Comparison of ENCODE assay signal across 12 cellular contexts in the genomic region with DNA sequence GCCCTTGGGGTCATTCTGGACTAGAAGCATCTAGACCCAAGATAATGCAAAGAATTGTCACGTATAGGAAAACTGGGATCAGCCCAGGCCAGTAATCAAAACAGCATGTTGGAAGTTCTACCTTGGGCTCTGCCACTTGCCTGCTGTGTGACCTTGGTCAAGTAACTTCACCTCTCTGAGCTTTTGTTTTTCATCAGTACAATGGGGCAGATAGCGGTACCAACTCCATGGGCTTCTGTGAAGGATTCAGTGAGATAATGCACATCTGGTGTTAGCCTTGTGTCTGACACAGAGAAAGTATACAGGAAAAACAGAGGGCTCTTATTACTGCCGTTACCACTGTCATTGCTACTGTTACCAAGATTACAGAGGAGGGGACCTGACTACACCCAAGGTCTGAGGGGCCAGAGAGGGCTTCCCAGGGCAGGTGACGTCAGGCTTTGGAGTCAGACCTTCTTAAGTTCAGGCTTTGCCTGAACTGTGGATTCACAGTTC. TPM values are rescaled to one million over a fixed set of nuclear protein-coding genes. Genes with fewer than 3 reads are reported as not detected.
DNase-seq lines count a peak whose midpoint lies in the region; ATAC-seq lines count a peak whose summit lies in the region.
"Had no signal": no experiment of that assay in that cellular context is flagged by ENCODE, and none has a peak within 500 bp of the region (broad histone marks: within the 10 kb centered on the region; RNA-seq: fewer than 3 reads in every experiment).

No MANE protein-coding gene starts in this region.

- H3K27me3 ChIP-seq in SJCRH30, result no peaks in the 10 kb centered on the region

- peak overlapping the region; percentile 20 for H3K27ac ChIP-seq in epithelial cell of prostate
- no peak overlapping the region for H3K27ac ChIP-seq in SJCRH30

- CTCF ChIA-PET in activated CD4-positive, alpha-beta T cell treated with anti-CD3 and anti-CD28 coated beads, Interleukin-2, amount 10 ng/mL, durations not matched to agents 7 days and 5 days (lab: Charles Lee), result interaction anchor here (0.6 to 1.7 kb wide), 3 partner anchors 10 to 406 kb away, joined by 3 to 5 read pairs (median 4); no protein-coding TSS in a partner anchor
- CTCF ChIA-PET in T-cell (lab: Charles Lee), result interaction anchor here in 1 of 2 donors (1.0 kb wide), 1 partner anchor 55 kb away, joined by 5 read pairs; no protein-coding TSS in a partner anchor

- no peaks in the 10 kb centered on the region for H3K27me3 Mint-ChIP-seq in activated CD4-positive, alpha-beta T cell treated with anti-CD3 and anti-CD28 coated beads, Interleukin-2, amount 10 ng/mL, durations not matched to agents 7 days and 5 days
- H3K27me3 Mint-ChIP-seq in T-cell, result no peaks in the 10 kb centered on the region
- H3K27me3 Mint-ChIP-seq in stimulated activated naive CD8-positive, alpha-beta T cell treated with anti-CD3 and anti-CD28 coated beads, Interleukin-15, Interleukin-2, amounts not matched to agents 100 ng/mL and 50 ng/mL, for 24 hours, result no peaks in the 10 kb centered on the region

- H3K4me1 ChIP-seq in SJCRH30, result no peaks in the 10 kb centered on the region

- no peaks in the 10 kb centered on the region for H3K36me3 ChIP-seq in SJCRH30

- no peak overlapping the region for H3K4me3 ChIP-seq in SJCRH30

- no peaks in the 10 kb centered on the region for H3K9me3 ChIP-seq in SJCRH30 (replicated peaks)

- peak overlapping the region; percentile 66 for H3K4me3 Mint-ChIP-seq in activated CD4-positive, alpha-beta T cell treated with anti-CD3 and anti-CD28 coated beads, Interleukin-2, amount 10 ng/mL, durations not matched to agents 7 days and 5 days
- H3K4me3 Mint-ChIP-seq in T-cell, result peak overlapping the region; percentile 68 to 89 (median 70)
- peak overlapping the region; percentile 46 for H3K4me3 Mint-ChIP-seq in stimulated activated naive CD8-positive, alpha-beta T cell treated with anti-CD3 and anti-CD28 coated beads, Interleukin-15, Interleukin-2, amounts not matched to agents 100 ng/mL and 50 ng/mL, for 24 hours

- ATAC-seq in T-cell (replicated peaks in 1 of 4) (peak in 3 of 4 experiments; percentile 6 to 10 (median 6)), GM18909 (IDR thresholded peaks at IDR 0.05; ENCODE audit: poor library complexity, unreplicated experiment) (no peak)
- ATAC-seq: right cardiac atrium had no signal

- H3K36me3 Mint-ChIP-seq in activated CD4-positive, alpha-beta T cell treated with anti-CD3 and anti-CD28 coated beads, Interleukin-2, amount 10 ng/mL, durations not matched to agents 7 days and 5 days (ENCODE audit: low read depth), result peaks cover 17% of the 10 kb centered on the region
- H3K36me3 Mint-ChIP-seq in T-cell, result peaks cover 7% of the 10 kb centered on the region
- peaks cover 5% of the 10 kb centered on the region for H3K36me3 Mint-ChIP-seq in stimulated activated naive CD8-positive, alpha-beta T cell treated with anti-CD3 and anti-CD28 coated beads, Interleukin-15, Interleukin-2, amounts not matched to agents 100 ng/mL and 50 ng/mL, for 24 hours (ENCODE audit: low read depth)

- peaks cover 75% of the 10 kb centered on the region for H3K4me1 Mint-ChIP-seq in activated CD4-positive, alpha-beta T cell treated with anti-CD3 and anti-CD28 coated beads, Interleukin-2, amount 10 ng/mL, durations not matched to agents 7 days and 5 days
- H3K4me1 Mint-ChIP-seq in T-cell, result peaks cover 85 to 91% (median 90%) of the 10 kb centered on the region in 3 donors
- peaks cover 72% of the 10 kb centered on the region for H3K4me1 Mint-ChIP-seq in stimulated activated naive CD8-positive, alpha-beta T cell treated with anti-CD3 and anti-CD28 coated beads, Interleukin-15, Interleukin-2, amounts not matched to agents 100 ng/mL and 50 ng/mL, for 24 hours (ENCODE audit: low read depth)

- H3K27ac Mint-ChIP-seq in activated CD4-positive, alpha-beta T cell treated with anti-CD3 and anti-CD28 coated beads, Interleukin-2, amount 10 ng/mL, durations not matched to agents 7 days and 5 days, result peak overlapping the region; percentile 85
- peak overlapping the region; percentile 95 to 98 for H3K27ac Mint-ChIP-seq in T-cell
- H3K27ac Mint-ChIP-seq in stimulated activated naive CD8-positive, alpha-beta T cell treated with anti-CD3 and anti-CD28 coated beads, Interleukin-15, Interleukin-2, amounts not matched to agents 100 ng/mL and 50 ng/mL, for 24 hours, result peak overlapping the region; percentile 61

- H3K9me3 Mint-ChIP-seq in activated CD4-positive, alpha-beta T cell treated with anti-CD3 and anti-CD28 coated beads, Interleukin-2, amount 10 ng/mL, durations not matched to agents 7 days and 5 days, result no peaks in the 10 kb centered on the region
- H3K9me3 Mint-ChIP-seq in T-cell, result no peaks in the 10 kb centered on the region
- no peaks in the 10 kb centered on the region for H3K9me3 Mint-ChIP-seq in stimulated activated naive CD8-positive, alpha-beta T cell treated with anti-CD3 and anti-CD28 coated beads, Interleukin-15, Interleukin-2, amounts not matched to agents 100 ng/mL and 50 ng/mL, for 24 hours

- POLR2A ChIA-PET in activated CD4-positive, alpha-beta T cell treated with anti-CD3 and anti-CD28 coated beads, Interleukin-2, amount 10 ng/mL, durations not matched to agents 7 days and 5 days (lab: Charles Lee), result interaction anchor here (0.8 to 1.3 kb wide), 2 partner anchors 10 to 23 kb away, joined by 3 to 4 read pairs; no protein-coding TSS in a partner anchor
- POLR2A ChIA-PET in T-cell (lab: Charles Lee), result interaction anchor here in 1 of 2 donors (0.6 to 1.0 kb wide), 3 partner anchors 10 to 274 kb away, joined by 3 to 4 read pairs (median 3); no protein-coding TSS in a partner anchor

- no peak for DNase-seq in activated CD4-positive, alpha-beta T cell treated with anti-CD3 and anti-CD28 coated beads, Interleukin-2, amount 10 ng/mL, durations not matched to agents 7 days and 5 days
- no peak for DNase-seq in activated CD4-positive, alpha-beta T cell treated with anti-CD3 and anti-CD28 coated beads for 48 hours
- DNase-seq in T-cell (peak in 2 of 34 experiments; percentile 11 to 33), epithelial cell of prostate (ENCODE audit: low read depth, low spot score) (no peak), SJCRH30 (no peak), iPS-NIHi11 (ENCODE audit: low spot score) (no peak)
- DNase-seq: ACHN, cerebellar nuclear complex, glutamatergic neuron had no signal

RNA-seq across cellular contexts. Expression of a gene that starts 24.6 kb away (rescaled TPM):
- total RNA-seq in activated CD4-positive, alpha-beta T cell treated with anti-CD3 and anti-CD28 coated beads, Interleukin-2, amount 10 ng/mL, durations not matched to agents 7 days and 5 days, result 10 to 100 TPM; 44.7 to 46.8 TPM
- total RNA-seq in T-cell, result 10 to 100 TPM; 39.8 to 55.9 (median 42.6) TPM
- 12.2 and 12.9 TPM in 2 replicates for total RNA-seq in SJCRH30 (2014; rRNA removed; shearing (Covaris generic))
